In genomic region chr17:64390066-64390465, GRCh38 we compare ENCODE assay signal across 1 cellular context.
TF ChIP-seq lines count a peak whose summit lies in the region.

No MANE protein-coding gene starts in this region.

TF ChIP-seq in K562, 482 proteins besides CTCF, POLR2A, EP300 and RAD21:
- TF ChIP-seq NR2C1 (IDR thresholded peaks at IDR 0.05): no peak
- peak; percentile 36 for TF ChIP-seq NR2C1 (tag; IDR thresholded peaks at IDR 0.05)
- peak; percentile 69 for TF ChIP-seq PTRF (tag; IDR thresholded peaks at IDR 0.05)
- no peak for TF ChIP-seq ZNF740 (CRISPR knock-in tag; IDR thresholded peaks at IDR 0.05)
- peak in 1 of 2 experiments; percentile 5; a peak in 1 of 4 replicates for TF ChIP-seq ZNF740 (tag; IDR thresholded peaks at IDR 0.05)
- no peak for TF ChIP-seq ZNF551 (CRISPR knock-in tag; IDR thresholded peaks at IDR 0.05)
- peak; percentile 33; the same call in 1 of the 2 replicates for TF ChIP-seq DMBX1 (CRISPR knock-in tag; IDR thresholded peaks at IDR 0.05; ENCODE audit: borderline replicate concordance)
- 0 out of 2 replicates have a peak, but pooled peaks have one; percentile 8 for TF ChIP-seq KLF6 (CRISPR knock-in tag; IDR thresholded peaks at IDR 0.05; ENCODE audit: borderline replicate concordance)
- peak; percentile 56; the same call in 1 of the 2 replicates for TF ChIP-seq ZNF589 (CRISPR knock-in tag; IDR thresholded peaks at IDR 0.05; ENCODE audit: low read depth)
- peak; percentile 51; the same call in 1 of the 2 replicates for TF ChIP-seq POLR2H (tag; IDR thresholded peaks at IDR 0.05; ENCODE audit: low read depth)
- TF ChIP-seq DDX20 (tag; IDR thresholded peaks at IDR 0.05; ENCODE audit: low read depth): no peak
- no peak for TF ChIP-seq REST (CRISPR knock-in tag; IDR thresholded peaks at IDR 0.05; ENCODE audit: low read depth)
- peak; percentile 35; the same call in 1 of the 2 replicates for TF ChIP-seq PTTG1 (tag; IDR thresholded peaks at IDR 0.05; ENCODE audit: low read depth)
- TF ChIP-seq MLX (CRISPR knock-in tag; conservative IDR thresholded peaks at IDR 0.05): no peak
- TF ChIP-seq HINFP (tag; conservative IDR thresholded peaks at IDR 0.05; ENCODE audit: low read depth): peak; percentile 48; the same call in 1 of the 2 replicates
- TF ChIP-seq BCLAF1 (IDR thresholded peaks at IDR 0.05; ENCODE audit: borderline replicate concordance in 1 of 2, control insufficient read depth in 1 of 2, low read depth in 2 of 2, low read length in 1 of 2): no peak
- no peak for TF ChIP-seq PBX2 (CRISPR knock-in tag; IDR thresholded peaks at IDR 0.05; ENCODE audit: low read depth)
- TF ChIP-seq PBX2 (tag; conservative IDR thresholded peaks at IDR 0.05; ENCODE audit: low read depth): 0 out of 2 replicates have a peak, but pooled peaks have one; percentile 14
- peak; percentile 54 for TF ChIP-seq PRDM10 (IDR thresholded peaks at IDR 0.05; ENCODE audit: partially characterized antibody)
- TF ChIP-seq ZKSCAN8 (CRISPR knock-in tag; IDR thresholded peaks at IDR 0.05): 0 out of 2 replicates have a peak, but pooled peaks have one; percentile 52
- 0 out of 2 replicates have a peak, but pooled peaks have one; percentile 20 for TF ChIP-seq MECOM (CRISPR knock-in tag; IDR thresholded peaks at IDR 0.05)
